17 cellular contexts compared by ENCODE assay signal in the genomic region with DNA sequence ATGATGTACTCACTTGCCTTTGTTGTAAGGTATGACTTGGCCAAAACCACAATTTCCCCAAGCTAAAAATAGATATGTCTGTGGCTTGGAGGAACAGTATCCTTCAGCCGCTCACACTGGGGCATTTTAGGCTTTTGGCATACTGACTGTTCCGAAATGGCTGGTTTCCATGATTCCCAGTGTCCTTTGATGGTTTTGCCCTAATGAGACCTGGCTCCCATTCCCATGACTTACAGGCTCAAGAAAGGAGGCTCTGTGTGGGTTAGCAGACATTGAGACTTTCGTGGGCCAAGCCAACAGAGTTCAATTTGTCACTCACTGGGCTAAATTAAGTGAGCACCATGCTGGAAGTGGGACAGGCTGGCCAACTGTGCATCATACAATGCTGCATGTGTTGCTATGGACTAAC.
DNase-seq lines count a peak whose midpoint lies in the region; ATAC-seq and TF ChIP-seq lines count a peak whose summit lies in the region.
"Had no signal": no experiment of that assay in that cellular context is flagged by ENCODE, and none has a peak within 500 bp of the region (broad histone marks: within the 10 kb centered on the region; RNA-seq: fewer than 3 reads in every experiment).

No MANE protein-coding gene starts in this region.

- H3K27ac Mint-ChIP-seq in T-helper 17 cell: no peak overlapping the region
- H3K27ac Mint-ChIP-seq: stimulated activated naive CD8-positive, alpha-beta T cell treated with anti-CD3 and anti-CD28 coated beads, Interleukin-15, Interleukin-2, amounts not matched to agents 100 ng/mL and 50 ng/mL, for 24 hours had no signal

- intact Hi-C loops in mammary epithelial cell (cut with micrococcal nuclease): no loop called here

- BruUV-seq in mammary epithelial cell (replicated peaks; lab: Mats Ljungman, UMichigan): no TSS peak

- DNase-seq in C1 segment of cervical spinal cord (lab: John Stamatoyannopoulos, UW) (peak in 9 of 14 donors; percentile 6 to 67 (median 39)), NCI-H446 treated with DMSO at 0.1 percent for 48 hours (lab: John Stamatoyannopoulos, UW) (peak; percentile 81), mammary epithelial cell (peak; percentile 43), medulla oblongata (ENCODE audit: extremely low spot score) (peak; percentile 85), retina (no peak), BE2C (no peak), T-helper 17 cell (no peak)
- DNase-seq: activated CD4-positive, alpha-beta T cell treated with anti-CD3 and anti-CD28 coated beads for 48 hours; DND-41; foreskin fibroblast; left ventricle myocardium superior; stimulated activated CD4-positive, alpha-beta T cell treated with anti-CD3 and anti-CD28 coated beads, Interleukin-2, amount 100 ng/mL, for 24 hours; upper lobe of left lung had no signal

- CTCF ChIA-PET in mammary epithelial cell (lab: Charles Lee; ENCODE audit: low non-redundant PET): no interaction called here

- no peak overlapping the region for H3K9ac ChIP-seq in mammary epithelial cell (ENCODE audit: insufficient read depth, low read length)

- WGBS in mammary epithelial cell (ENCODE audit: low coverage, missing lambda C conversion rate): 7% methylated on average over 3 of the region's 3 CpGs

- no peaks in the 10 kb centered on the region for H4K20me1 ChIP-seq in mammary epithelial cell (ENCODE audit: insufficient read depth, low read length)

- H3K27me3 ChIP-seq in mammary epithelial cell (ENCODE audit: insufficient read depth, low read length): peaks cover 5% of the 10 kb centered on the region
- no peaks in the 10 kb centered on the region for H3K27me3 ChIP-seq in BE2C
- H3K27me3 ChIP-seq: upper lobe of left lung had no signal

- no peaks in the 10 kb centered on the region for H3K79me2 ChIP-seq in mammary epithelial cell (ENCODE audit: insufficient read depth, low read length)

- no peak overlapping the region for H3K4me2 ChIP-seq in mammary epithelial cell (ENCODE audit: insufficient read depth, low read depth, low read length)

- no peak overlapping the region for H3K27ac ChIP-seq in mammary epithelial cell (ENCODE audit: insufficient read depth, low read depth, low read length)
- H3K27ac ChIP-seq: HL-60, upper lobe of left lung had no signal

- H2AFZ ChIP-seq in mammary epithelial cell (ENCODE audit: low read depth, low read length): no peak overlapping the region

- dilution Hi-C loops in mammary epithelial cell (cut with HindIII; ENCODE audit: low sequenced_read_pairs): no loop called here

- H3K4me3 ChIP-seq in mammary epithelial cell (replicated peaks in 1 of 3; ENCODE audit: insufficient read depth in 1 of 3, low read depth in 2 of 3, low read length in 3 of 3) (no peak overlapping the region), BE2C (ENCODE audit: low read depth, low read length) (no peak overlapping the region)
- H3K4me3 ChIP-seq: HAP-1, upper lobe of left lung had no signal

- in situ Hi-C loops in mammary epithelial cell (cut with MboI; ENCODE audit: low sequenced_read_pairs in 2 of 2): no loop called here

- peaks cover 12% of the 10 kb centered on the region for H3K27me3 Mint-ChIP-seq in T-helper 17 cell
- H3K27me3 Mint-ChIP-seq: stimulated activated naive CD8-positive, alpha-beta T cell treated with anti-CD3 and anti-CD28 coated beads, Interleukin-15, Interleukin-2, amounts not matched to agents 100 ng/mL and 50 ng/mL, for 24 hours had no signal

- H3K36me3 ChIP-seq in mammary epithelial cell (ENCODE audit: insufficient read depth, low read length) (no peaks in the 10 kb centered on the region), BE2C (no peaks in the 10 kb centered on the region)
- H3K36me3 ChIP-seq: HAP-1, upper lobe of left lung had no signal

- peaks cover 8% of the 10 kb centered on the region for H3K4me1 ChIP-seq in mammary epithelial cell (ENCODE audit: insufficient read depth, low read length)
- no peaks in the 10 kb centered on the region for H3K4me1 ChIP-seq in BE2C
- H3K4me1 ChIP-seq: HAP-1, upper lobe of left lung had no signal

- no peaks in the 10 kb centered on the region for H3K4me1 Mint-ChIP-seq in T-helper 17 cell

- H3K9me3 ChIP-seq in mammary epithelial cell (replicated peaks; ENCODE audit: insufficient read depth, low read length) (no peaks in the 10 kb centered on the region), BE2C (no peaks in the 10 kb centered on the region), T-helper 17 cell (ENCODE audit: control insufficient read depth, low read length, poor library complexity, severe bottlenecking) (no peaks in the 10 kb centered on the region)
- H3K9me3 ChIP-seq: HAP-1, upper lobe of left lung had no signal

- H3K4me3 Mint-ChIP-seq in T-helper 17 cell: no peak overlapping the region
- H3K4me3 Mint-ChIP-seq: stimulated activated naive CD8-positive, alpha-beta T cell treated with anti-CD3 and anti-CD28 coated beads, Interleukin-15, Interleukin-2, amounts not matched to agents 100 ng/mL and 50 ng/mL, for 24 hours had no signal

- no peaks in the 10 kb centered on the region for H3K36me3 Mint-ChIP-seq in T-helper 17 cell (ENCODE audit: low read depth)

- TF ChIP-seq CTCF in mammary epithelial cell (conservative IDR thresholded peaks at IDR 0.05 in 1 of 2, IDR thresholded peaks at IDR 0.05 in 1 of 2; ENCODE audit: extremely low read depth in 1 of 2, insufficient read depth in 1 of 2, low read depth in 1 of 2, low read length in 2 of 2) (no peak), BE2C (IDR thresholded peaks at IDR 0.05; ENCODE audit: low read depth, low read length) (no peak)

- no peak for ATAC-seq in T-helper 17 cell
- no peak for ATAC-seq in GM18907 (IDR thresholded peaks at IDR 0.05; ENCODE audit: unreplicated experiment)
- ATAC-seq: left ventricle myocardium superior had no signal

Comparison
In these comparisons a context has a peak if more than half of its experiments do, and no peak if none do; other contexts are left out.
1. DNase-seq: peak in C1 segment of cervical spinal cord (9 of 14), NCI-H446 treated with DMSO at 0.1 percent for 48 hours (single experiment), mammary epithelial cell (single experiment) and medulla oblongata (single experiment); none in retina (single experiment), BE2C (single experiment) and T-helper 17 cell (0 of 3).